1 cellular context compared by ENCODE assay signal in the genomic region with DNA sequence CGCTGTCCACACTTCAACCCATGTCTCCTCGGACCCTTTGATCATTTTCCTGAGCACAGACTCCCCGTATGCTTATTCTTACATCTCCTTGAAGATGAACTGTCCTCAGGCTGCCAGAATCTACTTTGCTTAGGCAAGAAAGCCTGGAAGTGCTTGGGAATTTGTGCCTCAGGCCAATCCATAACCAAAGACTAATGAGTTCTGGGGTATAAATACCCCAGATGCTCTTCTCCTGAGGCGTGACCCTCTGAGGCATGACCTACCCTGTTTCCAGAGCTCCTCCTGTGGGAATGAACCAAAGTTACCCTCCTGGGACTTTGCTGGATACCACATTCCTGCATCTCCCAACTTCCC.
TF ChIP-seq lines count a peak whose summit lies in the region.

No MANE protein-coding gene starts in this region.

TF ChIP-seq in IMR-90, 13 proteins besides CTCF, POLR2A, EP300 and RAD21:
- TF ChIP-seq NFE2L2 (IDR thresholded peaks at IDR 0.05; ENCODE audit: low read depth, low read length) = no peak
- TF ChIP-seq CHD1 (IDR thresholded peaks at IDR 0.05; ENCODE audit: low read depth, low read length) = no peak
- TF ChIP-seq, protein P1, sequence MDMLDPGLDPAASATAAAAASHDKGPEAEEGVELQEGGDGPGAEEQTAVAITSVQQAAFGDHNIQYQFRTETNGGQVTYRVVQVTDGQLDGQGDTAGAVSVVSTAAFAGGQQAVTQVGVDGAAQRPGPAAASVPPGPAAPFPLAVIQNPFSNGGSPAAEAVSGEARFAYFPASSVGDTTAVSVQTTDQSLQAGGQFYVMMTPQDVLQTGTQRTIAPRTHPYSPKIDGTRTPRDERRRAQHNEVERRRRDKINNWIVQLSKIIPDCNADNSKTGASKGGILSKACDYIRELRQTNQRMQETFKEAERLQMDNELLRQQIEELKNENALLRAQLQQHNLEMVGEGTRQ (IDR thresholded peaks at IDR 0.05; ENCODE audit: low read depth, low read length) = no peak
- no peak for TF ChIP-seq FOS (IDR thresholded peaks at IDR 0.05; ENCODE audit: low read depth, low read length)
- no peak for TF ChIP-seq RFX5 (IDR thresholded peaks at IDR 0.05; ENCODE audit: low read depth, low read length)
- TF ChIP-seq BHLHE40 (IDR thresholded peaks at IDR 0.05; ENCODE audit: low read depth, low read length) = no peak
- TF ChIP-seq MAFK (IDR thresholded peaks at IDR 0.05; ENCODE audit: low read depth, low read length) = no peak
- TF ChIP-seq RCOR1 (IDR thresholded peaks at IDR 0.05; ENCODE audit: insufficient replicate concordance, low read length) = no peak
- no peak for TF ChIP-seq MAZ (IDR thresholded peaks at IDR 0.05; ENCODE audit: borderline replicate concordance, low read depth, low read length)
- TF ChIP-seq CEBPB (IDR thresholded peaks at IDR 0.05; ENCODE audit: low read depth, low read length) = no peak
- TF ChIP-seq, protein P2, sequence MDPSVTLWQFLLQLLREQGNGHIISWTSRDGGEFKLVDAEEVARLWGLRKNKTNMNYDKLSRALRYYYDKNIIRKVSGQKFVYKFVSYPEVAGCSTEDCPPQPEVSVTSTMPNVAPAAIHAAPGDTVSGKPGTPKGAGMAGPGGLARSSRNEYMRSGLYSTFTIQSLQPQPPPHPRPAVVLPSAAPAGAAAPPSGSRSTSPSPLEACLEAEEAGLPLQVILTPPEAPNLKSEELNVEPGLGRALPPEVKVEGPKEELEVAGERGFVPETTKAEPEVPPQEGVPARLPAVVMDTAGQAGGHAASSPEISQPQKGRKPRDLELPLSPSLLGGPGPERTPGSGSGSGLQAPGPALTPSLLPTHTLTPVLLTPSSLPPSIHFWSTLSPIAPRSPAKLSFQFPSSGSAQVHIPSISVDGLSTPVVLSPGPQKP (IDR thresholded peaks at IDR 0.05; ENCODE audit: borderline replicate concordance, low read depth, low read length) = no peak
- TF ChIP-seq SMC3 (IDR thresholded peaks at IDR 0.05; ENCODE audit: low read depth, low read length) = no peak
- no peak for TF ChIP-seq MXI1 (IDR thresholded peaks at IDR 0.05; ENCODE audit: borderline replicate concordance, low read depth, low read length)
